11 cellular contexts compared by ENCODE assay signal in genomic region chr1:8097908-8098307, GRCh38.
A peak's percentile ranks its signal among the peaks of the same experiment; 100 is the strongest.
DNase-seq lines count a peak whose midpoint lies in the region; ATAC-seq and TF ChIP-seq lines count a peak whose summit lies in the region.
"Had no signal": no experiment of that assay in that cellular context is flagged by ENCODE, and none has a peak within 500 bp of the region (broad histone marks: within the 10 kb centered on the region; RNA-seq: fewer than 3 reads in every experiment).

No MANE protein-coding gene starts in this region.

- H3K27me3 ChIP-seq in Panc1 (ENCODE audit: control insufficient read depth, insufficient read depth, low read length) (no peaks in the 10 kb centered on the region), suprapubic skin (no peaks in the 10 kb centered on the region)

- peak; percentile 22 for ATAC-seq in Panc1

- TF ChIP-seq CTCF in Panc1 (IDR thresholded peaks at IDR 0.05): no peak
- no peak for TF ChIP-seq CTCF in suprapubic skin (IDR thresholded peaks at IDR 0.05)

- no peaks in the 10 kb centered on the region for H3K36me3 ChIP-seq in Panc1 (ENCODE audit: control insufficient read depth, insufficient read depth, low read length)
- H3K36me3 ChIP-seq in suprapubic skin: no peaks in the 10 kb centered on the region

- CTCF ChIA-PET in Panc1 (lab: Charles Lee): interaction anchor here (0.6 to 1.3 kb wide), 4 partner anchors 9 to 216 kb away, joined by 3 to 5 read pairs (median 4); no protein-coding TSS in a partner anchor

- H3K4me3 ChIP-seq in Panc1 (ENCODE audit: low read depth in 2 of 2, low read length in 2 of 2): no peak overlapping the region
- no peak overlapping the region for H3K4me3 ChIP-seq in suprapubic skin

- H3K4me1 ChIP-seq in Panc1 (ENCODE audit: control insufficient read depth, insufficient read depth, low read length): peaks cover 56% of the 10 kb centered on the region
- H3K4me1 ChIP-seq in suprapubic skin: peaks cover 37% of the 10 kb centered on the region

- BruUV-seq in Panc1 (replicated peaks; lab: Mats Ljungman, UMichigan): TSS peak; percentile 93

- intact Hi-C loops in Panc1 (cut with micrococcal nuclease; ENCODE audit: unreplicated experiment): loop anchor here (5.0 to 10.0 kb wide), 2 partner anchors 71 to 217 kb away; partner anchors contain the start of genes ERRFI1 and SLC45A1

- in situ Hi-C loops in Panc1 (cut with HindIII; ENCODE audit: low pct_unique_long_range_greater_than_20kb, low sequenced_read_pairs): loop anchor here (5.0 to 25.0 kb wide), 2 partner anchors 61 to 214 kb away; partner anchors contain the start of gene SLC45A1

- peak; percentile 52 for DNase-seq in NCI-H345 treated with DMSO at 0.1 percent for 48 hours (lab: John Stamatoyannopoulos, UW; ENCODE audit: unreplicated experiment)
- no peak for DNase-seq in NCI-H345 (lab: John Stamatoyannopoulos, UW)
- DNase-seq in Panc1 (ENCODE audit: low read depth, low spot score): no peak
- peak; percentile 22 for DNase-seq in glomerular visceral epithelial cell (ENCODE audit: extremely low spot score)
- no peak for DNase-seq in suprapubic skin (ENCODE audit: low spot score in 2 of 2)
- DNase-seq in T-helper 1 cell: no peak
- DNase-seq in GM03348 (ENCODE audit: low spot score): no peak
- no peak for DNase-seq in activated CD8-positive, alpha-beta memory T cell treated with anti-CD3 and anti-CD28 coated beads, Interleukin-2, amount 50 U/mL, for 4 hours
- DNase-seq: activated naive CD4-positive, alpha-beta T cell; erythroblast; NCI-H2107 had no signal

- H3K9me3 ChIP-seq in Panc1 (ENCODE audit: control insufficient read depth, insufficient read depth, low read depth, low read length) (peaks cover 7% of the 10 kb centered on the region; the same call in 1 of the 2 replicates), suprapubic skin (no peaks in the 10 kb centered on the region)

- H3K27ac ChIP-seq in Panc1 (ENCODE audit: low read length): peak overlapping the region; percentile 100
- H3K27ac ChIP-seq in suprapubic skin: peak overlapping the region; percentile 86

- no peak for TF ChIP-seq EP300 in suprapubic skin (IDR thresholded peaks at IDR 0.05)

- POLR2A ChIA-PET in Panc1 (lab: Charles Lee): interaction anchor here (0.6 to 1.4 kb wide), 10 partner anchors 15 to 111 kb away, joined by 3 to 8 read pairs (median 4); no protein-coding TSS in a partner anchor

- 66% methylated on average over 5 of the region's 5 CpGs for WGBS in suprapubic skin

- TF ChIP-seq POLR2A in suprapubic skin (IDR thresholded peaks at IDR 0.05): no peak

Comparison
In these comparisons a context has a peak if more than half of its experiments do, and no peak if none do; other contexts are left out.
1. DNase-seq: peak in NCI-H345 treated with DMSO at 0.1 percent for 48 hours (single experiment) and glomerular visceral epithelial cell (single experiment); none in NCI-H345 (single experiment), Panc1 (single experiment), suprapubic skin (0 of 2), T-helper 1 cell (0 of 5), GM03348 (single experiment) and activated CD8-positive, alpha-beta memory T cell treated with anti-CD3 and anti-CD28 coated beads, Interleukin-2, amount 50 U/mL, for 4 hours (single experiment).